In the genomic region with DNA sequence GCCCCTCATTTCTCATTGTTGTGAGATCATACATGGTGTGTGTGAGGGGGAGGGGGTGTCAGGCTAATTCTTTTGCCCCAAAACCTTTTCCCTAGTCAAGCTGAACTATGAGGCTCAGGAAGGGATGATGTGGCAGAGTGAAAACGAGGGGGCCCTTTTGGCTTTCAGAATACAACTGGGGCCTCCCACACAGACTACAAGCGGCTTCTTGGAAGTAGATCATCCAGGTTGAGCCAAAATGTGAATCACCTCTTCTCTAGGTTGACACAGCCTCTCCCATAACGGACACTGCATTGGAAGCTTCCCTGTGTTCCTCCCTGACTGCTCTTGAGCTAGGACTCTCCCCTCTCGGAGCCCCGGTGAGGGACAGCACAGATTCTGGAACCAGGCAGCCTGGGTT, we compare ENCODE assay signal across 8 cellular contexts. TPM values are rescaled to one million over a fixed set of nuclear protein-coding genes. Genes with fewer than 3 reads are reported as not detected.
DNase-seq lines count a peak whose midpoint lies in the region; ATAC-seq lines count a peak whose summit lies in the region.
"Had no signal": no experiment of that assay in that cellular context is flagged by ENCODE, and none has a peak within 500 bp of the region (broad histone marks: within the 10 kb centered on the region; RNA-seq: fewer than 3 reads in every experiment).

No MANE protein-coding gene starts in this region.

- no peaks in the 10 kb centered on the region for H3K27me3 Mint-ChIP-seq in activated T-cell treated with anti-CD3 and anti-CD28 coated beads, Interleukin-2, amount 50 U/mL, for 4 hours (ENCODE audit: low read depth)

- DNase-seq in M059J (ENCODE audit: low read depth) (peak; percentile 14), right cardiac atrium (no peak), DMS79 (lab: John Stamatoyannopoulos, UW) (no peak), HPDE6-E6E7 (ENCODE audit: extremely low spot score) (no peak)
- no peak for DNase-seq in activated T-cell treated with anti-CD3 and anti-CD28 coated beads, Interleukin-2, amount 50 U/mL, for 4 hours
- DNase-seq in stimulated activated CD8-positive, alpha-beta memory T cell treated with anti-CD3 and anti-CD28 coated beads, Interleukin-15, amount 100 ng/mL, for 48 hours (ENCODE audit: low read depth in 2 of 2) = peak; percentile 37 to 65
- DNase-seq: T1000 had no signal

- intact Hi-C loops in right cardiac atrium (cut with DNase I) = no loop called here

- no peak overlapping the region for H3K4me3 ChIP-seq in right cardiac atrium (ENCODE audit: low read length)

- H3K27ac ChIP-seq in right cardiac atrium (ENCODE audit: low read length) = peak overlapping the region; percentile 30

- ATAC-seq in activated T-cell treated with anti-CD3 and anti-CD28 coated beads, Interleukin-2, amount 50 U/mL, for 4 hours = peak; percentile 2 to 3
- ATAC-seq in right cardiac atrium (no peak), GM18907 (IDR thresholded peaks at IDR 0.05; ENCODE audit: unreplicated experiment) (no peak)

- no peaks in the 10 kb centered on the region for H3K9me3 Mint-ChIP-seq in activated T-cell treated with anti-CD3 and anti-CD28 coated beads, Interleukin-2, amount 50 U/mL, for 4 hours

- H3K4me1 ChIP-seq in right cardiac atrium (ENCODE audit: control insufficient read depth, insufficient read depth, low read length) = peaks cover 3% of the 10 kb centered on the region

- no peaks in the 10 kb centered on the region for H3K27me3 ChIP-seq in right cardiac atrium (ENCODE audit: control insufficient read depth, insufficient read depth)

- WGBS in right cardiac atrium = 66% methylated on average over 5 of the region's 5 CpGs

- H3K9me3 ChIP-seq in right cardiac atrium (ENCODE audit: control insufficient read depth, low read length) = no peaks in the 10 kb centered on the region

- peaks cover 41% of the 10 kb centered on the region for H3K4me1 Mint-ChIP-seq in activated T-cell treated with anti-CD3 and anti-CD28 coated beads, Interleukin-2, amount 50 U/mL, for 4 hours (ENCODE audit: low read depth)

- H3K4me3 Mint-ChIP-seq in activated T-cell treated with anti-CD3 and anti-CD28 coated beads, Interleukin-2, amount 50 U/mL, for 4 hours = peak overlapping the region; percentile 97

- peaks cover 8% of the 10 kb centered on the region for H3K36me3 Mint-ChIP-seq in activated T-cell treated with anti-CD3 and anti-CD28 coated beads, Interleukin-2, amount 50 U/mL, for 4 hours (ENCODE audit: insufficient read depth)

RNA-seq across cellular contexts. Expression of gene ALKBH5, which starts 2.3 kb away (rescaled TPM):
- 94.3 and 141 TPM in 2 replicates for total RNA-seq in M059J (2014; rRNA removed; shearing (Covaris generic))
- total RNA-seq in activated T-cell treated with anti-CD3 and anti-CD28 coated beads, Interleukin-2, amount 50 U/mL, for 4 hours = 100 to 1,000 TPM; 112 to 120 (median 114) TPM
- total RNA-seq in right cardiac atrium = 100 to 1,000 TPM; 180 to 195 (median 185) TPM
- 112 TPM for polyA plus RNA-seq in right cardiac atrium

RNA-seq across cellular contexts. Expression of gene LLGL1, which starts 44.1 kb away (rescaled TPM):
- total RNA-seq in M059J (2014; rRNA removed; shearing (Covaris generic)) = 24.3 and 38.0 TPM in 2 replicates
- total RNA-seq in activated T-cell treated with anti-CD3 and anti-CD28 coated beads, Interleukin-2, amount 50 U/mL, for 4 hours = 10 to 100 TPM; 18.1 to 19.8 (median 19.0) TPM
- total RNA-seq in right cardiac atrium = 10 to 100 TPM; 11.2 to 13.9 (median 12.6) TPM
- 8.6 TPM for polyA plus RNA-seq in right cardiac atrium

Comparison
In these comparisons a context has a peak if more than half of its experiments do, and no peak if none do; other contexts are left out.
1. DNase-seq: peak in M059J (single experiment) and stimulated activated CD8-positive, alpha-beta memory T cell treated with anti-CD3 and anti-CD28 coated beads, Interleukin-15, amount 100 ng/mL, for 48 hours (2 of 2); none in activated T-cell treated with anti-CD3 and anti-CD28 coated beads, Interleukin-2, amount 50 U/mL, for 4 hours (single experiment), right cardiac atrium (0 of 3), DMS79 (single experiment) and HPDE6-E6E7 (single experiment).
2. ATAC-seq: peak in activated T-cell treated with anti-CD3 and anti-CD28 coated beads, Interleukin-2, amount 50 U/mL, for 4 hours (2 of 2); none in right cardiac atrium (0 of 2) and GM18907 (single experiment).